Comparison of ENCODE assay signal across 10 cellular contexts in genomic region chr1:185244015-185244747, GRCh38.
DNase-seq lines count a peak whose midpoint lies in the region; ATAC-seq and TF ChIP-seq lines count a peak whose summit lies in the region.
"Had no signal": no experiment of that assay in that cellular context is flagged by ENCODE, and none has a peak within 500 bp of the region (broad histone marks: within the 10 kb centered on the region; RNA-seq: fewer than 3 reads in every experiment).

No MANE protein-coding gene starts in this region.

- intact Hi-C loops in left colon (cut with DNase I, micrococcal nuclease): no loop called here

- no peak for TF ChIP-seq CTCF in fibroblast of mammary gland (conservative IDR thresholded peaks at IDR 0.05; ENCODE audit: control insufficient read depth, insufficient read depth, low read depth, low read length)

- no peaks in the 10 kb centered on the region for H3K9me3 Mint-ChIP-seq in activated CD4-positive, alpha-beta memory T cell treated with anti-CD3 and anti-CD28 coated beads, Interleukin-2, amount 10 ng/mL, durations not matched to agents 7 days and 5 days

- CTCF ChIA-PET in activated CD4-positive, alpha-beta memory T cell treated with anti-CD3 and anti-CD28 coated beads, Interleukin-2, amount 10 ng/mL, durations not matched to agents 7 days and 5 days (lab: Charles Lee): no interaction called here

- POLR2A ChIA-PET in activated CD4-positive, alpha-beta memory T cell treated with anti-CD3 and anti-CD28 coated beads, Interleukin-2, amount 10 ng/mL, durations not matched to agents 7 days and 5 days (lab: Charles Lee): no interaction called here

- H3K27ac Mint-ChIP-seq in activated CD4-positive, alpha-beta memory T cell treated with anti-CD3 and anti-CD28 coated beads, Interleukin-2, amount 10 ng/mL, durations not matched to agents 7 days and 5 days: no peak overlapping the region

- no peak overlapping the region for H3K4me3 Mint-ChIP-seq in activated CD4-positive, alpha-beta memory T cell treated with anti-CD3 and anti-CD28 coated beads, Interleukin-2, amount 10 ng/mL, durations not matched to agents 7 days and 5 days

- DNase-seq in HK-2 (ENCODE audit: unreplicated experiment) (peak; percentile 44), fibroblast of mammary gland (ENCODE audit: low read depth) (peak; percentile 89), left colon (no peak), NCI-H82 treated with DMSO at 0.1 percent for 48 hours (lab: John Stamatoyannopoulos, UW; ENCODE audit: unreplicated experiment) (no peak), AML-193 (lab: John Stamatoyannopoulos, UW) (no peak)
- peak; percentile 42 for DNase-seq in activated CD4-positive, alpha-beta memory T cell treated with anti-CD3 and anti-CD28 coated beads, Interleukin-2, amount 10 ng/mL, durations not matched to agents 7 days and 5 days
- DNase-seq in stimulated activated CD8-positive, alpha-beta memory T cell treated with anti-CD3 and anti-CD28 coated beads, Interleukin-12 subunit alpha, Interleukin-12 subunit beta, amount 100 ng/mL, for 24 hours (ENCODE audit: extremely low read depth): peak; percentile 12
- DNase-seq: NCI-H774, thyroid gland had no signal

- H3K36me3 Mint-ChIP-seq in activated CD4-positive, alpha-beta memory T cell treated with anti-CD3 and anti-CD28 coated beads, Interleukin-2, amount 10 ng/mL, durations not matched to agents 7 days and 5 days (ENCODE audit: low read depth): no peaks in the 10 kb centered on the region

- ATAC-seq in left colon: no peak
- no peak for ATAC-seq in HG03045 (IDR thresholded peaks at IDR 0.05; ENCODE audit: unreplicated experiment)

- H3K27me3 Mint-ChIP-seq in activated CD4-positive, alpha-beta memory T cell treated with anti-CD3 and anti-CD28 coated beads, Interleukin-2, amount 10 ng/mL, durations not matched to agents 7 days and 5 days: no peaks in the 10 kb centered on the region

- no peak overlapping the region for H3K4me3 ChIP-seq in fibroblast of mammary gland (ENCODE audit: control insufficient read depth, low read depth, low read length)
- H3K4me3 ChIP-seq: thyroid gland had no signal

- H3K4me1 Mint-ChIP-seq in activated CD4-positive, alpha-beta memory T cell treated with anti-CD3 and anti-CD28 coated beads, Interleukin-2, amount 10 ng/mL, durations not matched to agents 7 days and 5 days: peaks cover 12% of the 10 kb centered on the region

Comparison
In these comparisons a context has a peak if more than half of its experiments do, and no peak if none do; other contexts are left out.
1. DNase-seq: peak in HK-2 (single experiment), activated CD4-positive, alpha-beta memory T cell treated with anti-CD3 and anti-CD28 coated beads, Interleukin-2, amount 10 ng/mL, durations not matched to agents 7 days and 5 days (single experiment), fibroblast of mammary gland (single experiment) and stimulated activated CD8-positive, alpha-beta memory T cell treated with anti-CD3 and anti-CD28 coated beads, Interleukin-12 subunit alpha, Interleukin-12 subunit beta, amount 100 ng/mL, for 24 hours (single experiment); none in left colon (0 of 2), NCI-H82 treated with DMSO at 0.1 percent for 48 hours (single experiment) and AML-193 (0 of 2).